Comparison of ENCODE assay signal across 34 cellular contexts in genomic region chr12:57386187-57386720, GRCh38. TPM values are rescaled to one million over a fixed set of nuclear protein-coding genes. Genes with fewer than 3 reads are reported as not detected.
"Had no signal": no experiment of that assay in that cellular context is flagged by ENCODE, and none has a peak within 500 bp of the region (broad histone marks: within the 10 kb centered on the region; RNA-seq: fewer than 3 reads in every experiment).

No MANE protein-coding gene starts in this region.

- H3K27me3 Mint-ChIP-seq: naive B cell; progenitor cell of endocrine pancreas; stimulated activated naive CD8-positive, alpha-beta T cell treated with anti-CD3 and anti-CD28 coated beads, Interleukin-15, Interleukin-2, amounts not matched to agents 100 ng/mL and 50 ng/mL, for 24 hours had no signal

- H3K9ac ChIP-seq: neural progenitor cell had no signal

- H3K9me3 Mint-ChIP-seq: immature natural killer cell; mesothelial cell of epicardium; naive B cell; natural killer cell; nephron progenitor cell; neural progenitor cell; stimulated activated naive CD8-positive, alpha-beta T cell treated with anti-CD3 and anti-CD28 coated beads, Interleukin-15, Interleukin-2, amounts not matched to agents 100 ng/mL and 50 ng/mL, for 24 hours had no signal

- H3K27ac Mint-ChIP-seq: mesothelial cell of epicardium, natural killer cell, progenitor cell of endocrine pancreas had no signal

- ATAC-seq: left colon, left lung, lower lobe of right lung, natural killer cell, right lobe of liver, upper lobe of right lung had no signal

- H3K4me2 ChIP-seq: neural progenitor cell, smooth muscle cell had no signal

- H3K9me3 ChIP-seq: left lung, lower lobe of right lung, ovary, right atrium auricular region, right lobe of liver, suprapubic skin, thoracic aorta, tibial artery, upper lobe of right lung had no signal

- H3K27me3 ChIP-seq: left lung, neural progenitor cell, ovary, right atrium auricular region, right lobe of liver, suprapubic skin, tibial artery, upper lobe of right lung had no signal

- H3K4me1 ChIP-seq: left lung, lower lobe of right lung, neural progenitor cell, suprapubic skin, upper lobe of right lung had no signal

- H3K27ac ChIP-seq: left lung, lower lobe of right lung, neural progenitor cell, ovary, right atrium auricular region, right lobe of liver, suprapubic skin, thoracic aorta, tibial artery, upper lobe of right lung had no signal

- H3K4me3 Mint-ChIP-seq: immature natural killer cell; mesothelial cell of epicardium; naive B cell; natural killer cell; nephron progenitor cell; neural progenitor cell; stimulated activated naive CD8-positive, alpha-beta T cell treated with anti-CD3 and anti-CD28 coated beads, Interleukin-15, Interleukin-2, amounts not matched to agents 100 ng/mL and 50 ng/mL, for 24 hours had no signal

- H3K4me1 Mint-ChIP-seq: nephron progenitor cell had no signal

- H3K4me3 ChIP-seq: left lung, lower lobe of right lung, neural progenitor cell, ovary, right atrium auricular region, right lobe of liver, smooth muscle cell, suprapubic skin, thoracic aorta, tibial artery, upper lobe of right lung had no signal

- H3K36me3 ChIP-seq: neural progenitor cell, ovary, right atrium auricular region, right lobe of liver, thoracic aorta had no signal

- DNase-seq: hypothalamus; immature natural killer cell; kidney; left colon; left lung; lower lobe of right lung; mammary epithelial cell; mesendoderm; naive B cell; natural killer cell; nephron progenitor cell; ovary; right lobe of liver; stimulated activated CD4-positive, alpha-beta T cell treated with anti-CD3 and anti-CD28 coated beads, Interleukin-1b, Interleukin-23, amount 100 ng/mL, for 48 hours; stimulated activated CD4-positive, alpha-beta T cell treated with anti-CD3 and anti-CD28 coated beads, Interleukin-2, amount 100 ng/mL, for 48 hours; stimulated activated CD4-positive, alpha-beta T cell treated with anti-CD3 and anti-CD28 coated beads, Interleukin-4, amount 100 ng/mL, for 4 hours; stimulated activated CD8-positive, alpha-beta memory T cell treated with anti-CD3 and anti-CD28 coated beads, Interleukin-4, amount 100 ng/mL, for 48 hours; stimulated activated naive CD4-positive, alpha-beta T cell; tibial artery; trophoblast cell; upper lobe of right lung had no signal

- H2AFZ ChIP-seq: neural progenitor cell had no signal

- H3K36me3 Mint-ChIP-seq: natural killer cell had no signal

RNA-seq across cellular contexts. Expression of gene INHBC, which starts 48.3 kb away (rescaled TPM):
- total RNA-seq: kidney, left colon, left lung, lower lobe of right lung, omental fat pad, progenitor cell of endocrine pancreas, pulmonary artery endothelial cell, renal cortical epithelial cell, right atrium auricular region, skeletal muscle tissue, smooth muscle cell, subcutaneous adipose tissue, suprapubic skin, thoracic aorta, upper lobe of right lung had no signal
